20 cellular contexts compared by ENCODE assay signal in genomic region chr1:4397196-4397595, GRCh38.
A peak's percentile ranks its signal among the peaks of the same experiment; 100 is the strongest.
DNase-seq lines count a peak whose midpoint lies in the region; ATAC-seq and TF ChIP-seq lines count a peak whose summit lies in the region.
"Had no signal": no experiment of that assay in that cellular context is flagged by ENCODE, and none has a peak within 500 bp of the region (broad histone marks: within the 10 kb centered on the region; RNA-seq: fewer than 3 reads in every experiment).

No MANE protein-coding gene starts in this region.

- intact Hi-C loops in Right ventricle myocardium superior (cut with DNase I), result no loop called here

- H3K9me3 ChIP-seq in right atrium auricular region (peaks cover 0 to 11% of the 10 kb centered on the region in 2 donors), MM.1S (replicated peaks; ENCODE audit: insufficient read depth, low read length) (no peaks in the 10 kb centered on the region)

- H3K9ac ChIP-seq in MM.1S (ENCODE audit: low read length), result no peak overlapping the region
- H3K9ac ChIP-seq: KMS-11 had no signal

- H3K27ac ChIP-seq in right atrium auricular region (no peak overlapping the region), temporal lobe (ENCODE audit: low read depth, low read length) (peak overlapping the region; percentile 75), MM.1S (ENCODE audit: low read length) (no peak overlapping the region)
- H3K27ac ChIP-seq: C4-2B, cardiac muscle cell, gastroesophageal sphincter, KMS-11 had no signal

- no peaks in the 10 kb centered on the region for H4K20me1 ChIP-seq in MM.1S (ENCODE audit: insufficient read depth, low read length)

- H3F3A ChIP-seq in MM.1S (ENCODE audit: insufficient read depth, low read length), result no peaks in the 10 kb centered on the region

- H3K4me1 ChIP-seq in right atrium auricular region (no peaks in the 10 kb centered on the region), MM.1S (ENCODE audit: low read length) (no peaks in the 10 kb centered on the region)
- H3K4me1 ChIP-seq: gastroesophageal sphincter had no signal

- no peaks in the 10 kb centered on the region for H3K36me3 ChIP-seq in right atrium auricular region
- no peaks in the 10 kb centered on the region for H3K36me3 ChIP-seq in MM.1S (replicated peaks; ENCODE audit: insufficient read depth, low read length)
- H3K36me3 ChIP-seq: cardiac muscle cell, gastroesophageal sphincter had no signal

- H3K4me3 ChIP-seq in right atrium auricular region, result no peak overlapping the region
- no peak overlapping the region for H3K4me3 ChIP-seq in MM.1S (ENCODE audit: low read length)
- H3K4me3 ChIP-seq: cardiac muscle cell, gastroesophageal sphincter had no signal

- no peak for TF ChIP-seq CTCF in right atrium auricular region (IDR thresholded peaks at IDR 0.05)
- no peak for TF ChIP-seq CTCF in MM.1S (IDR thresholded peaks at IDR 0.05; ENCODE audit: low read length)

- ATAC-seq in Right ventricle myocardium superior (ENCODE audit: poor library complexity) (peak; percentile 34), GM21737 (IDR thresholded peaks at IDR 0.05; ENCODE audit: unreplicated experiment) (no peak)
- ATAC-seq: gastroesophageal sphincter, left lobe of liver had no signal

- no peaks in the 10 kb centered on the region for H3K79me2 ChIP-seq in MM.1S (ENCODE audit: low read length)

- H2AFZ ChIP-seq in MM.1S (ENCODE audit: low read length), result no peak overlapping the region

- H3K4me2 ChIP-seq in MM.1S (ENCODE audit: low read depth, low read length), result no peak overlapping the region
- H3K4me2 ChIP-seq: KMS-11 had no signal

- no peak for DNase-seq in Right ventricle myocardium superior
- no peak for DNase-seq in right atrium auricular region (ENCODE audit: low spot score)
- peak; percentile 36 for DNase-seq in NCI-H2196 treated with DMSO at 0.1 percent for 48 hours (lab: John Stamatoyannopoulos, UW; ENCODE audit: unreplicated experiment)
- DNase-seq in foreskin melanocyte, result peak; percentile 16
- DNase-seq in activated CD4-positive, CD25-positive, alpha-beta regulatory T cell treated with anti-CD3 and anti-CD28 coated beads, Interleukin-2, amount 50 U/mL, for 72 hours, result no peak
- no peak for DNase-seq in MM.1S
- DNase-seq: activated CD4-positive, alpha-beta T cell treated with anti-CD3 and anti-CD28 coated beads for 4 hours; activated effector memory CD4-positive, alpha-beta T cell treated with anti-CD3 and anti-CD28 coated beads, Interleukin-2, amount 50 U/mL, for 16 hours; DMS53; NCI-H524; OCI-M1; SHP77 treated with DMSO at 0.1 percent for 48 hours; stimulated activated CD8-positive, alpha-beta memory T cell treated with anti-CD3 and anti-CD28 coated beads, Interleukin-4, amount 100 ng/mL, for 48 hours had no signal

- H3K9me2 ChIP-seq in MM.1S (replicated peaks; ENCODE audit: insufficient read depth, low read length), result no peaks in the 10 kb centered on the region

- no peaks in the 10 kb centered on the region for H3K27me3 ChIP-seq in right atrium auricular region
- peaks cover 94% of the 10 kb centered on the region for H3K27me3 ChIP-seq in MM.1S (replicated peaks; ENCODE audit: insufficient read depth, low read length)
- H3K27me3 ChIP-seq: cardiac muscle cell had no signal

Comparison
In these comparisons a context has a peak if more than half of its experiments do, and no peak if none do; other contexts are left out.
1. DNase-seq: peak in NCI-H2196 treated with DMSO at 0.1 percent for 48 hours (single experiment) and foreskin melanocyte (single experiment); none in Right ventricle myocardium superior (single experiment), right atrium auricular region (single experiment), activated CD4-positive, CD25-positive, alpha-beta regulatory T cell treated with anti-CD3 and anti-CD28 coated beads, Interleukin-2, amount 50 U/mL, for 72 hours (single experiment) and MM.1S (single experiment).